Comparison of ENCODE assay signal across 22 cellular contexts in the genomic region with DNA sequence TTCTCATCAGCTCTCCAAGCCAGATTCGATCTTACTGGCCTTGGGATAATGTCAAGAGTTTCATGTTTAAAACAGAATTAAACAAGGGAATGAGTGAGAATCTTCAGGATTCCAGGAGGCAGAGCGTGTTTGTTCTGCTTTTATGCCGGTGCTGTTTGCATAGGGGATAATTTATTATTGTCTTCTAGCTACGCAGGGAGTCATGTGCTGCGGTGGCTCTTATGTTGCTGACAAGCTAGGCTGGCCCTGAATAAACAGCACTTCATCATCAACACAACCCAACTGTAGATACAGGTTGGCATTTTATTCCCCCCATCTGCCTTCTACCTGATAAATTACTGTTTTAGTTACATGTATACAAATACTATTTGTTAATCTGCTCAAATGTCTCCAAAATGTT. TPM values are rescaled to one million over a fixed set of nuclear protein-coding genes. Genes with fewer than 3 reads are reported as not detected.
DNase-seq lines count a peak whose midpoint lies in the region; ATAC-seq and TF ChIP-seq lines count a peak whose summit lies in the region.
"Had no signal": no experiment of that assay in that cellular context is flagged by ENCODE, and none has a peak within 500 bp of the region (broad histone marks: within the 10 kb centered on the region; RNA-seq: fewer than 3 reads in every experiment).

No MANE protein-coding gene starts in this region.

- CTCF ChIA-PET in HEK293T (lab: Yijun Ruan, JAX), result interaction anchor here (0.6 kb wide), 1 partner anchor 56 kb away, joined by 3 read pairs; no protein-coding TSS in a partner anchor
- CTCF ChIA-PET in activated CD4-positive, alpha-beta T cell treated with anti-CD3 and anti-CD28 coated beads for 36 hours (lab: Charles Lee), result interaction anchor here (0.5 kb wide), 1 partner anchor 275 kb away, joined by 3 read pairs; no protein-coding TSS in a partner anchor

- TF ChIP-seq CTCF in nephron progenitor cell (IDR thresholded peaks at IDR 0.05), result no peak

- POLR2A ChIA-PET in HEK293T (lab: Yijun Ruan, JAX), result no interaction called here
- POLR2A ChIA-PET in activated CD4-positive, alpha-beta T cell treated with anti-CD3 and anti-CD28 coated beads for 36 hours (lab: Charles Lee), result no interaction called here

- no peaks in the 10 kb centered on the region for H3K36me3 Mint-ChIP-seq in dendritic cell treated with granulocyte-macrophage colony-stimulating factor and Interleukin-4, amounts not matched to agents 40 ng/mL and 50 ng/mL, for 4 days (ENCODE audit: low read depth)
- no peaks in the 10 kb centered on the region for H3K36me3 Mint-ChIP-seq in nephron progenitor cell (ENCODE audit: low read depth)
- no peaks in the 10 kb centered on the region for H3K36me3 Mint-ChIP-seq in activated CD4-positive, alpha-beta T cell treated with anti-CD3 and anti-CD28 coated beads for 36 hours (ENCODE audit: low read depth)
- H3K36me3 Mint-ChIP-seq: stimulated activated effector memory CD8-positive, alpha-beta T cell treated with anti-CD3 and anti-CD28 coated beads, Interleukin-12 subunit alpha, Interleukin-12 subunit beta, amount 100 ng/mL, for 72 hours had no signal

- H3K27me3 Mint-ChIP-seq in dendritic cell treated with granulocyte-macrophage colony-stimulating factor and Interleukin-4, amounts not matched to agents 40 ng/mL and 50 ng/mL, for 4 days, result peaks cover 5% of the 10 kb centered on the region
- no peaks in the 10 kb centered on the region for H3K27me3 Mint-ChIP-seq in nephron progenitor cell (ENCODE audit: low read depth, poor library complexity)
- peaks cover 10% of the 10 kb centered on the region for H3K27me3 Mint-ChIP-seq in activated CD4-positive, alpha-beta T cell treated with anti-CD3 and anti-CD28 coated beads for 36 hours

- DNase-seq in HEK293T (ENCODE audit: extremely low spot score) (no peak), NCI-H2029 treated with DMSO at 0.1 percent for 48 hours (lab: John Stamatoyannopoulos, UW) (peak; percentile 86), nephron progenitor cell (no peak), iPS-NIHi7 (ENCODE audit: extremely low spot score) (no peak), amniotic stem cell (lab: John Stamatoyannopoulos, UW) (no peak)
- DNase-seq in activated CD4-positive, alpha-beta T cell treated with anti-CD3 and anti-CD28 coated beads for 36 hours, result no peak
- no peak for DNase-seq in activated CD4-positive, alpha-beta T cell treated with anti-CD3 and anti-CD28 coated beads, Interleukin-2, amount 50 U/mL, for 1 hour
- DNase-seq: activated CD4-positive, alpha-beta T cell treated with anti-CD3 and anti-CD28 coated beads for 4 hours; activated CD8-positive, alpha-beta memory T cell treated with anti-CD3 and anti-CD28 coated beads, Interleukin-2, amount 50 U/mL, for 48 hours; activated gamma-delta T cell; AML-193; Caco-2; mammary epithelial cell; NCI-H524 treated with DMSO at 0.1 percent for 48 hours had no signal

- H3K9me3 Mint-ChIP-seq in dendritic cell treated with granulocyte-macrophage colony-stimulating factor and Interleukin-4, amounts not matched to agents 40 ng/mL and 50 ng/mL, for 4 days, result no peaks in the 10 kb centered on the region
- no peaks in the 10 kb centered on the region for H3K9me3 Mint-ChIP-seq in nephron progenitor cell
- H3K9me3 Mint-ChIP-seq in activated CD4-positive, alpha-beta T cell treated with anti-CD3 and anti-CD28 coated beads for 36 hours (ENCODE audit: low read depth), result no peaks in the 10 kb centered on the region
- H3K9me3 Mint-ChIP-seq: central memory CD8-positive, alpha-beta T cell; stimulated activated effector memory CD8-positive, alpha-beta T cell treated with anti-CD3 and anti-CD28 coated beads, Interleukin-12 subunit alpha, Interleukin-12 subunit beta, amount 100 ng/mL, for 72 hours had no signal

- no peak overlapping the region for H3K4me3 Mint-ChIP-seq in dendritic cell treated with granulocyte-macrophage colony-stimulating factor and Interleukin-4, amounts not matched to agents 40 ng/mL and 50 ng/mL, for 4 days
- peak overlapping the region; percentile 18 for H3K4me3 Mint-ChIP-seq in nephron progenitor cell
- no peak overlapping the region for H3K4me3 Mint-ChIP-seq in activated CD4-positive, alpha-beta T cell treated with anti-CD3 and anti-CD28 coated beads for 36 hours
- H3K4me3 Mint-ChIP-seq: central memory CD8-positive, alpha-beta T cell; stimulated activated effector memory CD8-positive, alpha-beta T cell treated with anti-CD3 and anti-CD28 coated beads, Interleukin-12 subunit alpha, Interleukin-12 subunit beta, amount 100 ng/mL, for 72 hours had no signal

- H3K27ac Mint-ChIP-seq in dendritic cell treated with granulocyte-macrophage colony-stimulating factor and Interleukin-4, amounts not matched to agents 40 ng/mL and 50 ng/mL, for 4 days, result peak overlapping the region; percentile 32
- H3K27ac Mint-ChIP-seq in nephron progenitor cell, result peak overlapping the region; percentile 69
- no peak overlapping the region for H3K27ac Mint-ChIP-seq in activated CD4-positive, alpha-beta T cell treated with anti-CD3 and anti-CD28 coated beads for 36 hours
- H3K27ac Mint-ChIP-seq: stimulated activated effector memory CD8-positive, alpha-beta T cell treated with anti-CD3 and anti-CD28 coated beads, Interleukin-12 subunit alpha, Interleukin-12 subunit beta, amount 100 ng/mL, for 72 hours had no signal

- intact Hi-C loops in dendritic cell treated with granulocyte-macrophage colony-stimulating factor and Interleukin-4, amounts not matched to agents 40 ng/mL and 50 ng/mL, for 4 days (cut with micrococcal nuclease), result no loop called here
- intact Hi-C loops in activated CD4-positive, alpha-beta T cell treated with anti-CD3 and anti-CD28 coated beads for 36 hours (cut with DNase I, micrococcal nuclease), result no loop called here

- ATAC-seq in activated CD4-positive, alpha-beta T cell treated with anti-CD3 and anti-CD28 coated beads for 36 hours, result no peak
- ATAC-seq: GM12878; HCT116; stimulated activated effector memory CD8-positive, alpha-beta T cell treated with anti-CD3 and anti-CD28 coated beads, Interleukin-12 subunit alpha, Interleukin-12 subunit beta, amount 100 ng/mL, for 72 hours had no signal

- H3K4me1 Mint-ChIP-seq in dendritic cell treated with granulocyte-macrophage colony-stimulating factor and Interleukin-4, amounts not matched to agents 40 ng/mL and 50 ng/mL, for 4 days (ENCODE audit: low read depth), result peaks cover 9% of the 10 kb centered on the region
- H3K4me1 Mint-ChIP-seq in nephron progenitor cell, result peaks cover 51% of the 10 kb centered on the region
- no peaks in the 10 kb centered on the region for H3K4me1 Mint-ChIP-seq in activated CD4-positive, alpha-beta T cell treated with anti-CD3 and anti-CD28 coated beads for 36 hours
- H3K4me1 Mint-ChIP-seq: central memory CD8-positive, alpha-beta T cell; stimulated activated effector memory CD8-positive, alpha-beta T cell treated with anti-CD3 and anti-CD28 coated beads, Interleukin-12 subunit alpha, Interleukin-12 subunit beta, amount 100 ng/mL, for 72 hours had no signal

TF ChIP-seq in HEK293T, 16 proteins besides CTCF, POLR2A, EP300 and RAD21:
- no peak for TF ChIP-seq ELF4 (IDR thresholded peaks at IDR 0.05)
- TF ChIP-seq, protein P1, sequence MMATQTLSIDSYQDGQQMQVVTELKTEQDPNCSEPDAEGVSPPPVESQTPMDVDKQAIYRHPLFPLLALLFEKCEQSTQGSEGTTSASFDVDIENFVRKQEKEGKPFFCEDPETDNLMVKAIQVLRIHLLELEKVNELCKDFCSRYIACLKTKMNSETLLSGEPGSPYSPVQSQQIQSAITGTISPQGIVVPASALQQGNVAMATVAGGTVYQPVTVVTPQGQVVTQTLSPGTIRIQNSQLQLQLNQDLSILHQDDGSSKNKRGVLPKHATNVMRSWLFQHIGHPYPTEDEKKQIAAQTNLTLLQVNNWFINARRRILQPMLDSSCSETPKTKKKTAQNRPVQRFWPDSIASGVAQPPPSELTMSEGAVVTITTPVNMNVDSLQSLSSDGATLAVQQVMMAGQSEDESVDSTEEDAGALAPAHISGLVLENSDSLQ (IDR thresholded peaks at IDR 0.05), result peak; percentile 31; the same call in 1 of the 2 replicates

RNA-seq across cellular contexts. Expression of a gene that starts 47.1 kb away (rescaled TPM):
- not detected for total RNA-seq in activated CD4-positive, alpha-beta T cell treated with anti-CD3 and anti-CD28 coated beads for 36 hours
- total RNA-seq: Caco-2, G401, GM12878, IMR-90, mammary epithelial cell, thoracic aorta had no signal
